8 cellular contexts compared by ENCODE assay signal in the genomic region with DNA sequence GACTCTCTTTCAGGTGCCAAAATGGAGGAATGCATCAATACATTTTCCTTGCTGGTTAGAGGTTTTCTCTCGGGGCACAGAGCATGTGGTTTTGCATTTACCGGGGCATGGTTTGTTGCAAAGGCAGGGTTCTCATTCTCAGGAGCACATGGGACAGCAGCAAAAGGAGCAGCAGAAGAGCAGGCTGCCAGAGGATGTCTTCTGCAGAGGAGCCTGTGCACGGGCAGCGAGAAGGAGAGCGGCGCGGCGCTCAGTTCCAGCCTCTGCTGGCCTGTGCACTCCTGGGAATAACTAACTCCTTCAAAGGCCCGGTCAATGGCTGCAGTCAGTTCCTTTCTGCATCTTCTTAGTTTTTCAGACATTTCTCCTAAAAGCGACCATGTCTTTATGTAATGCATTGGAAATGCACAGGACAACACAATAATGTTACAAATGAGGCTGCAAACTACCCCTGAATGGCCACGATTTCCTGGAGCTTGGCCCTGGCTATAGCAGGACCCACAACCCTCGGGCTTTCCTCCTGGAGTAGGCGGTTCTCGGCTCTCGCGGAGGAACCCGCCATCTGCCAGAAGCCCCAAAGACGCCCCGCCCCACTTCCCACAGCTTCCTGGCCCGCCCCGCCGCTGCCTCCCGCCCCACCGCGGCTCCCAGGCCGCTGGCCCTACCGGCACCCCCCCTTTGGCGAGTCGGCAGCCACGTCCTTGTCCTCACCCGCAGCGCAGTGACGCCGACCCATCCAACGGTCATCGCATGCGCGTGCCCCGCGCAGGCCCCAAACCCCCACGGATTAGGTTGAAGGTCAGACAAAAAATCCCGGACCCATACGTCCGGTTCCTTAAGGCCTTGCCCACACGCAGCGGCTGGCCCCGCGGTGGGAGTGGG. TPM values are rescaled to one million over a fixed set of nuclear protein-coding genes. Genes with fewer than 3 reads are reported as not detected.
DNase-seq lines count a peak whose midpoint lies in the region; ATAC-seq and TF ChIP-seq lines count a peak whose summit lies in the region.

A gene (minus strand): TSS at position 758 of the 882 bp plus-strand sequence. CDS start 360 bp downstream, at position 398.

- H3K36me3 Mint-ChIP-seq in T-helper 2 cell treated with Interferon-gamma antibody and Interleukin-4, amounts not matched to agents 5 μg/mL and 100 μg/mL, for 36 hours (ENCODE audit: low read depth): peaks cover 27% of the 10 kb centered on the region
- peaks cover 38% of the 10 kb centered on the region for H3K36me3 Mint-ChIP-seq in Caco-2 (ENCODE audit: insufficient read depth, unreplicated experiment)

- intact Hi-C loops in ascending aorta (cut with DNase I) (loop anchor here (1.0 to 5.0 kb wide), 2 partner anchors 105 to 254 kb away; a partner anchor contains a TSS), Caco-2 (cut with micrococcal nuclease; ENCODE audit: unreplicated experiment) (no loop called here)

- peak; percentile 12 for DNase-seq in DMS53 treated with DMSO at 0.1 percent for 48 hours (lab: John Stamatoyannopoulos, UW; ENCODE audit: unreplicated experiment)
- peak; percentile 85 for DNase-seq in T-helper 2 cell treated with Interferon-gamma antibody and Interleukin-4, amounts not matched to agents 5 μg/mL and 100 μg/mL, for 36 hours (ENCODE audit: low spot score)
- DNase-seq in ascending aorta (ENCODE audit: low spot score in 2 of 2): peak; percentile 56 to 95
- peak; percentile 66 for DNase-seq in hepatocyte (ENCODE audit: low spot score)
- no peak for DNase-seq in Caco-2

- H3K9ac ChIP-seq in rectal smooth muscle tissue (ENCODE audit: low read length): peak within 1 kb of the TSS; percentile 80

- H2AFZ ChIP-seq in hepatocyte: peak within 1 kb of the TSS; percentile 74

- WGBS in hepatocyte (ENCODE audit: low lambda C conversion rate, missing lambda C conversion rate): 73% methylated on average over 38 of the region's 48 CpGs
- under 1% methylated on average over 48 of the region's 48 CpGs for WGBS in urinary bladder

- H3K27me3 Mint-ChIP-seq in T-helper 2 cell treated with Interferon-gamma antibody and Interleukin-4, amounts not matched to agents 5 μg/mL and 100 μg/mL, for 36 hours (ENCODE audit: low read depth): no peaks in the 10 kb centered on the region
- no peaks in the 10 kb centered on the region for H3K27me3 Mint-ChIP-seq in Caco-2 (ENCODE audit: insufficient read depth, unreplicated experiment)

- peak within 1 kb of the TSS; percentile 68 for H3K4me2 ChIP-seq in hepatocyte

- peaks cover 24% of the 10 kb centered on the region for H3K4me1 Mint-ChIP-seq in T-helper 2 cell treated with Interferon-gamma antibody and Interleukin-4, amounts not matched to agents 5 μg/mL and 100 μg/mL, for 36 hours (ENCODE audit: low read depth)
- no peaks in the 10 kb centered on the region for H3K4me1 Mint-ChIP-seq in Caco-2 (ENCODE audit: low read depth, unreplicated experiment)

- no peaks in the 10 kb centered on the region for H3K9me2 ChIP-seq in hepatocyte (replicated peaks; ENCODE audit: insufficient read depth)

- H4K20me1 ChIP-seq in hepatocyte (ENCODE audit: insufficient read depth, poor library complexity, severe bottlenecking): no peaks in the 10 kb centered on the region

- peak within 1 kb of the TSS; percentile 50 to 64 for H3K4me3 ChIP-seq in ascending aorta
- no peak within 1 kb of the TSS for H3K4me3 ChIP-seq in hepatocyte
- H3K4me3 ChIP-seq in rectal smooth muscle tissue (ENCODE audit: low read length): peak within 1 kb of the TSS; percentile 81
- peak within 1 kb of the TSS; percentile 50 for H3K4me3 ChIP-seq in urinary bladder (ENCODE audit: low read depth, low read length)
- H3K4me3 ChIP-seq in Caco-2 (ENCODE audit: low read depth, low read length): no peak within 1 kb of the TSS

- peak within 1 kb of the TSS; percentile 82 for H3K27ac Mint-ChIP-seq in T-helper 2 cell treated with Interferon-gamma antibody and Interleukin-4, amounts not matched to agents 5 μg/mL and 100 μg/mL, for 36 hours
- no peak within 1 kb of the TSS for H3K27ac Mint-ChIP-seq in Caco-2 (ENCODE audit: unreplicated experiment)

- peak within 1 kb of the TSS; percentile 93 to 96 for H3K27ac ChIP-seq in ascending aorta
- H3K27ac ChIP-seq in hepatocyte: peak within 1 kb of the TSS; percentile 81
- peak within 1 kb of the TSS; percentile 98 for H3K27ac ChIP-seq in rectal smooth muscle tissue (ENCODE audit: low read depth, low read length)
- peak within 1 kb of the TSS; percentile 97 for H3K27ac ChIP-seq in urinary bladder (ENCODE audit: low read depth)

- peaks cover 6 to 10% of the 10 kb centered on the region in 2 donors for H3K4me1 ChIP-seq in ascending aorta
- H3K4me1 ChIP-seq in hepatocyte (ENCODE audit: insufficient read depth): peaks cover 10% of the 10 kb centered on the region
- peaks cover 11% of the 10 kb centered on the region for H3K4me1 ChIP-seq in rectal smooth muscle tissue (ENCODE audit: control insufficient read depth, insufficient read depth, low read length)
- no peaks in the 10 kb centered on the region for H3K4me1 ChIP-seq in urinary bladder (ENCODE audit: insufficient read depth)
- H3K4me1 ChIP-seq in Caco-2: no peaks in the 10 kb centered on the region

- no peaks in the 10 kb centered on the region for H3K79me2 ChIP-seq in hepatocyte

- H3K9me3 ChIP-seq in ascending aorta (no peaks in the 10 kb centered on the region), hepatocyte (ENCODE audit: low read depth) (no peaks in the 10 kb centered on the region), Caco-2 (no peaks in the 10 kb centered on the region)

- H3K36me3 ChIP-seq in ascending aorta: peaks cover 14 to 19% of the 10 kb centered on the region in 2 donors
- H3K36me3 ChIP-seq in hepatocyte (replicated peaks; ENCODE audit: insufficient read depth, low read depth): no peaks in the 10 kb centered on the region
- H3K36me3 ChIP-seq in rectal smooth muscle tissue (ENCODE audit: control insufficient read depth, insufficient read depth, low read length): peaks cover 2% of the 10 kb centered on the region
- no peaks in the 10 kb centered on the region for H3K36me3 ChIP-seq in urinary bladder (ENCODE audit: insufficient read depth)
- H3K36me3 ChIP-seq in Caco-2 (ENCODE audit: control insufficient read depth, insufficient read depth, low read length): no peaks in the 10 kb centered on the region

- ATAC-seq in HG02798 (IDR thresholded peaks at IDR 0.05; ENCODE audit: poor library complexity, unreplicated experiment): peak; percentile 68

- no TSS peak for BruUV-seq in Caco-2 (replicated peaks; lab: Mats Ljungman, UMichigan)

- TF ChIP-seq CTCF in ascending aorta (IDR thresholded peaks at IDR 0.05) (no peak), hepatocyte (IDR thresholded peaks at IDR 0.05; ENCODE audit: poor library complexity) (no peak), Caco-2 (IDR thresholded peaks at IDR 0.05; ENCODE audit: insufficient read depth in 1 of 2, low read depth in 1 of 2, low read length in 1 of 2, severe bottlenecking in 1 of 2, unreplicated experiment in 1 of 2) (no peak)

- CTCF ChIA-PET in Caco-2 (lab: Charles Lee): no interaction called here

- H3K4me3 Mint-ChIP-seq in T-helper 2 cell treated with Interferon-gamma antibody and Interleukin-4, amounts not matched to agents 5 μg/mL and 100 μg/mL, for 36 hours: peak within 1 kb of the TSS; percentile 85
- H3K4me3 Mint-ChIP-seq in Caco-2 (ENCODE audit: unreplicated experiment): no peak within 1 kb of the TSS

- no peaks in the 10 kb centered on the region for H3K27me3 ChIP-seq in ascending aorta
- H3K27me3 ChIP-seq in hepatocyte: no peaks in the 10 kb centered on the region
- H3K27me3 ChIP-seq in rectal smooth muscle tissue (ENCODE audit: control insufficient read depth, insufficient read depth, low read length): no peaks in the 10 kb centered on the region
- no peaks in the 10 kb centered on the region for H3K27me3 ChIP-seq in Caco-2 (replicated peaks; ENCODE audit: control insufficient read depth, insufficient read depth, low read length)

- POLR2A ChIA-PET in Caco-2 (lab: Charles Lee): no interaction called here

- no peaks in the 10 kb centered on the region for H3K9me3 Mint-ChIP-seq in T-helper 2 cell treated with Interferon-gamma antibody and Interleukin-4, amounts not matched to agents 5 μg/mL and 100 μg/mL, for 36 hours
- no peaks in the 10 kb centered on the region for H3K9me3 Mint-ChIP-seq in Caco-2 (ENCODE audit: unreplicated experiment)

RNA-seq across cellular contexts. Expression of the gene that starts here (rescaled TPM):
- total RNA-seq in ascending aorta: 0.43 TPM
- 1.8 and 4.5 TPM in 2 replicates for total RNA-seq in hepatocyte
- 2.8 and 3.3 TPM in 2 replicates for polyA plus RNA-seq in hepatocyte
- 6.0 TPM for total RNA-seq in urinary bladder
- 3.0 TPM for polyA plus RNA-seq in urinary bladder
- 5.5 and 6.5 TPM in 2 replicates for total RNA-seq in Caco-2 (2022)

Comparison
In these comparisons a context has a peak if more than half of its experiments do, and no peak if none do; other contexts are left out.
1. Peak in DNase-seq, H3K4me3 ChIP-seq and H3K27ac ChIP-seq in ascending aorta; RNA of the gene not detected or under 1 TPM.
2. DNase-seq: peak in DMS53 treated with DMSO at 0.1 percent for 48 hours (single experiment), T-helper 2 cell treated with Interferon-gamma antibody and Interleukin-4, amounts not matched to agents 5 μg/mL and 100 μg/mL, for 36 hours (single experiment) and hepatocyte (single experiment); none in Caco-2 (0 of 2).
3. H3K4me3 ChIP-seq: peak in rectal smooth muscle tissue (single experiment) and urinary bladder (single experiment); none in hepatocyte (single experiment) and Caco-2 (single experiment).
4. Peak in every context shown above with its lines, with median percentiles within 50 percentile points of each other: H3K27ac ChIP-seq.